8 cellular contexts compared by ENCODE assay signal in the genomic region with DNA sequence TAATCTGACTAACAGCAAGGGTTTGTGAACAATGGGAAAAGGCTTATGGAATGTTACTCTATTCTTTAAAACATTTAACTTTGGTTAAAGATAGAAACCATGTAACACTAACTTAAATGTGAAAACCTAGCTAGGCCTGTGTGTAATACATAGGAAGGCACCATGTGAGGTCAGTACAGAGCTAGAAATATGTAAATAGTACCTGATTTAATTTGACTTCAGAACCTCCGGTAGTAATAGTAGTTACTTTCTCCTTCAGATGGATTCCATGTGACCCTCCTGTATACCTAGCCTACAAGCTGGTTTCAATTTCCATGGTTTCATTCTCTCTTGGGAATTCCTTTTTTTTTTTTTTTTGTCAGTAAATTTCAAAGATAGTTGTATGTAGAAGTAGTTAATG. TPM values are rescaled to one million over a fixed set of nuclear protein-coding genes. Genes with fewer than 3 reads are reported as not detected.
A peak's percentile ranks its signal among the peaks of the same experiment; 100 is the strongest.
DNase-seq lines count a peak whose midpoint lies in the region; ATAC-seq and TF ChIP-seq lines count a peak whose summit lies in the region.

No MANE protein-coding gene starts in this region.

- H3K27me3 Mint-ChIP-seq in CD4-positive, CD25-positive, alpha-beta regulatory T cell, result no peaks in the 10 kb centered on the region
- no peaks in the 10 kb centered on the region for H3K27me3 Mint-ChIP-seq in WTC11 (ENCODE audit: low read depth)

- peaks cover 32 to 68% (median 49%) of the 10 kb centered on the region in 4 donors for H3K4me1 Mint-ChIP-seq in CD4-positive, CD25-positive, alpha-beta regulatory T cell
- H3K4me1 Mint-ChIP-seq in WTC11, result peaks cover 23% of the 10 kb centered on the region

- TF ChIP-seq CTCF in WTC11 (IDR thresholded peaks at IDR 0.05), result no peak

- peaks cover 45% of the 10 kb centered on the region for H3K4me1 ChIP-seq in CD4-positive, CD25-positive, alpha-beta regulatory T cell (ENCODE audit: control insufficient read depth, insufficient read depth, low read length, poor library complexity, severe bottlenecking)

- peaks cover 17% of the 10 kb centered on the region for H3K36me3 Mint-ChIP-seq in CD4-positive, CD25-positive, alpha-beta regulatory T cell
- peaks cover 39% of the 10 kb centered on the region for H3K36me3 Mint-ChIP-seq in WTC11

- H3K27ac ChIP-seq in CD4-positive, CD25-positive, alpha-beta regulatory T cell (ENCODE audit: insufficient read depth, low read length, poor library complexity, severe bottlenecking), result peak overlapping the region; percentile 87

- H3K9me3 ChIP-seq in CD4-positive, CD25-positive, alpha-beta regulatory T cell (ENCODE audit: control insufficient read depth in 2 of 2, low read length in 2 of 2), result no peaks in the 10 kb centered on the region

- DNase-seq in CD4-positive, CD25-positive, alpha-beta regulatory T cell, result peak in 2 of 3 donors; percentile 61 to 83
- DNase-seq in NCI-H2029 (lab: John Stamatoyannopoulos, UW) (peak; percentile 50), WTC11 (ENCODE audit: low spot score) (no peak), germinal center (ENCODE audit: low spot score) (peak; percentile 79), pons (ENCODE audit: low spot score) (peak; percentile 59), T1000 (lab: John Stamatoyannopoulos, UW) (no peak)

- no peaks in the 10 kb centered on the region for H3K9me3 Mint-ChIP-seq in CD4-positive, CD25-positive, alpha-beta regulatory T cell
- peaks cover 15% of the 10 kb centered on the region for H3K9me3 Mint-ChIP-seq in WTC11

- H3K36me3 ChIP-seq in CD4-positive, CD25-positive, alpha-beta regulatory T cell (ENCODE audit: control insufficient read depth, insufficient read depth, low read length), result peaks cover 13% of the 10 kb centered on the region

- no peaks in the 10 kb centered on the region for H3K27me3 ChIP-seq in CD4-positive, CD25-positive, alpha-beta regulatory T cell (ENCODE audit: control insufficient read depth, insufficient read depth, low read length)

- peak overlapping the region; percentile 98 for H3K4me3 ChIP-seq in CD4-positive, CD25-positive, alpha-beta regulatory T cell (ENCODE audit: low read depth, low read length)

- CTCF ChIA-PET in WTC11 (lab: Charles Lee), result interaction anchor here (0.6 to 2.6 kb wide), 9 partner anchors 13 to 279 kb away, joined by 3 to 8 read pairs (median 3); no protein-coding TSS in a partner anchor

- H3K4me3 Mint-ChIP-seq in CD4-positive, CD25-positive, alpha-beta regulatory T cell, result peak overlapping the region; percentile 99 to 100 (median 99)
- H3K4me3 Mint-ChIP-seq in WTC11, result peak overlapping the region; percentile 98

- H3K27ac Mint-ChIP-seq in CD4-positive, CD25-positive, alpha-beta regulatory T cell, result peak overlapping the region; percentile 97 to 99 (median 98)
- H3K27ac Mint-ChIP-seq in WTC11, result peak overlapping the region; percentile 98

- POLR2A ChIA-PET in WTC11 (lab: Charles Lee), result interaction anchor here (0.7 to 1.1 kb wide), 5 partner anchors 14 to 766 kb away, joined by 3 to 4 read pairs (median 3); partner anchors contain the start of gene FNBP1L

- peak; percentile 69 to 71 for ATAC-seq in CD4-positive, CD25-positive, alpha-beta regulatory T cell (ENCODE audit: low read depth in 2 of 2)
- ATAC-seq in GM18519 (IDR thresholded peaks at IDR 0.05; ENCODE audit: low FRiP score, unreplicated experiment) (peak; percentile 70), HG03025 (IDR thresholded peaks at IDR 0.05; ENCODE audit: low FRiP score, unreplicated experiment) (peak; percentile 54), WTC11 (peak; percentile 9)

TF ChIP-seq in WTC11, 78 proteins besides CTCF, POLR2A, EP300 and RAD21 (continues in another document):
- TF ChIP-seq EMX1 (CRISPR knock-in tag; IDR thresholded peaks at IDR 0.05) (no peak), ZSCAN18 (CRISPR knock-in tag; IDR thresholded peaks at IDR 0.05) (no peak), TEAD4 (CRISPR knock-in tag; IDR thresholded peaks at IDR 0.05) (no peak), ZNF138 (CRISPR knock-in tag; conservative IDR thresholded peaks at IDR 0.05) (no peak), PRRX2 (CRISPR knock-in tag; IDR thresholded peaks at IDR 0.05) (no peak), GABPB1 (CRISPR knock-in tag; IDR thresholded peaks at IDR 0.05) (no peak), FOXP1 (CRISPR knock-in tag; IDR thresholded peaks at IDR 0.05; ENCODE audit: borderline replicate concordance) (no peak), NFE2L1 (CRISPR knock-in tag; IDR thresholded peaks at IDR 0.05) (no peak), KAT7 (CRISPR knock-in tag; IDR thresholded peaks at IDR 0.05; ENCODE audit: borderline replicate concordance) (no peak), JUN (CRISPR knock-in tag; IDR thresholded peaks at IDR 0.05) (no peak), ZNF232 (CRISPR knock-in tag; IDR thresholded peaks at IDR 0.05) (no peak), NFATC4 (CRISPR knock-in tag; IDR thresholded peaks at IDR 0.05) (no peak), ATF2 (CRISPR knock-in tag; IDR thresholded peaks at IDR 0.05; ENCODE audit: borderline replicate concordance, low read depth) (no peak)
- TF ChIP-seq, protein P1, sequence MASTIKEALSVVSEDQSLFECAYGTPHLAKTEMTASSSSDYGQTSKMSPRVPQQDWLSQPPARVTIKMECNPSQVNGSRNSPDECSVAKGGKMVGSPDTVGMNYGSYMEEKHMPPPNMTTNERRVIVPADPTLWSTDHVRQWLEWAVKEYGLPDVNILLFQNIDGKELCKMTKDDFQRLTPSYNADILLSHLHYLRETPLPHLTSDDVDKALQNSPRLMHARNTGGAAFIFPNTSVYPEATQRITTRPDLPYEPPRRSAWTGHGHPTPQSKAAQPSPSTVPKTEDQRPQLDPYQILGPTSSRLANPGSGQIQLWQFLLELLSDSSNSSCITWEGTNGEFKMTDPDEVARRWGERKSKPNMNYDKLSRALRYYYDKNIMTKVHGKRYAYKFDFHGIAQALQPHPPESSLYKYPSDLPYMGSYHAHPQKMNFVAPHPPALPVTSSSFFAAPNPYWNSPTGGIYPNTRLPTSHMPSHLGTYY (CRISPR knock-in tag; IDR thresholded peaks at IDR 0.05), result no peak
- TF ChIP-seq, protein P2, sequence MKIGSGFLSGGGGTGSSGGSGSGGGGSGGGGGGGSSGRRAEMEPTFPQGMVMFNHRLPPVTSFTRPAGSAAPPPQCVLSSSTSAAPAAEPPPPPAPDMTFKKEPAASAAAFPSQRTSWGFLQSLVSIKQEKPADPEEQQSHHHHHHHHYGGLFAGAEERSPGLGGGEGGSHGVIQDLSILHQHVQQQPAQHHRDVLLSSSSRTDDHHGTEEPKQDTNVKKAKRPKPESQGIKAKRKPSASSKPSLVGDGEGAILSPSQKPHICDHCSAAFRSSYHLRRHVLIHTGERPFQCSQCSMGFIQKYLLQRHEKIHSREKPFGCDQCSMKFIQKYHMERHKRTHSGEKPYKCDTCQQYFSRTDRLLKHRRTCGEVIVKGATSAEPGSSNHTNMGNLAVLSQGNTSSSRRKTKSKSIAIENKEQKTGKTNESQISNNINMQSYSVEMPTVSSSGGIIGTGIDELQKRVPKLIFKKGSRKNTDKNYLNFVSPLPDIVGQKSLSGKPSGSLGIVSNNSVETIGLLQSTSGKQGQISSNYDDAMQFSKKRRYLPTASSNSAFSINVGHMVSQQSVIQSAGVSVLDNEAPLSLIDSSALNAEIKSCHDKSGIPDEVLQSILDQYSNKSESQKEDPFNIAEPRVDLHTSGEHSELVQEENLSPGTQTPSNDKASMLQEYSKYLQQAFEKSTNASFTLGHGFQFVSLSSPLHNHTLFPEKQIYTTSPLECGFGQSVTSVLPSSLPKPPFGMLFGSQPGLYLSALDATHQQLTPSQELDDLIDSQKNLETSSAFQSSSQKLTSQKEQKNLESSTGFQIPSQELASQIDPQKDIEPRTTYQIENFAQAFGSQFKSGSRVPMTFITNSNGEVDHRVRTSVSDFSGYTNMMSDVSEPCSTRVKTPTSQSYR (CRISPR knock-in tag; IDR thresholded peaks at IDR 0.05), result no peak

RNA-seq across cellular contexts. Expression of gene MTF2, which starts 1.3 kb away (rescaled TPM):
- total RNA-seq in CD4-positive, CD25-positive, alpha-beta regulatory T cell, result 53.0 TPM
- 10 to 100 TPM; 63.5 to 80.5 (median 77.7) TPM for polyA plus RNA-seq in CD4-positive, CD25-positive, alpha-beta regulatory T cell
- total RNA-seq in WTC11 (2021), result 111 to 120 TPM (median 113 TPM) in 3 replicates

Comparison
In these comparisons a context has a peak if more than half of its experiments do, and no peak if none do; other contexts are left out.
1. ATAC-seq: peak in every context shown above with its lines; median percentile 70 in CD4-positive, CD25-positive, alpha-beta regulatory T cell; 70 in GM18519; 54 in HG03025; 9 in WTC11.
2. DNase-seq: peak in CD4-positive, CD25-positive, alpha-beta regulatory T cell (2 of 3), NCI-H2029 (single experiment), germinal center (single experiment) and pons (single experiment); none in WTC11 (single experiment) and T1000 (single experiment).